Comparison of ENCODE assay signal across 8 cellular contexts in genomic region chr1:225656259-225656655, GRCh38. TPM values are rescaled to one million over a fixed set of nuclear protein-coding genes. Genes with fewer than 3 reads are reported as not detected.
DNase-seq lines count a peak whose midpoint lies in the region; ATAC-seq and TF ChIP-seq lines count a peak whose summit lies in the region.
"Not testable (repeated sequence)": the region's sequence is repeated elsewhere in the genome, so short reads cannot be mapped to it uniquely, and the experiment has no call there.
"Had no signal": no experiment of that assay in that cellular context is flagged by ENCODE, and none has a peak within 500 bp of the region (broad histone marks: within the 10 kb centered on the region; RNA-seq: fewer than 3 reads in every experiment).

No MANE protein-coding gene starts in this region.

- not testable (repeated sequence) for H2AFZ ChIP-seq in fibroblast of lung (ENCODE audit: low read length)

- CTCF ChIA-PET in CD4-positive, alpha-beta T cell (lab: Charles Lee), result not testable (repeated sequence)
- CTCF ChIA-PET in RWPE1 (lab: Yijun Ruan, JAX), result interaction anchor here (0.6 to 2.4 kb wide), 5 partner anchors 32 to 181 kb away, joined by 3 to 12 read pairs (median 5); no protein-coding TSS in a partner anchor
- CTCF ChIA-PET in MCF 10A (lab: Yijun Ruan, JAX), result interaction anchor here (0.6 to 7.8 kb wide), 10 partner anchors 11 to 181 kb away, joined by 3 to 68 read pairs (median 6); partner anchors contain the start of gene SRP9

- not testable (repeated sequence) for H3K36me3 Mint-ChIP-seq in CD4-positive, alpha-beta T cell (ENCODE audit: low read depth); mesothelial cell of epicardium
- peaks cover 15% of the 10 kb centered on the region for H3K36me3 Mint-ChIP-seq in MCF 10A (ENCODE audit: insufficient read depth, unreplicated experiment)

- H3K4me2 ChIP-seq in fibroblast of lung (ENCODE audit: extremely low read depth, insufficient read depth, low read length), result peak overlapping the region; percentile 87

- not testable (repeated sequence) for H3K36me3 ChIP-seq in fibroblast of lung (ENCODE audit: control insufficient read depth, insufficient read depth, low read length); prostate gland; stomach smooth muscle (ENCODE audit: control insufficient read depth in 2 of 2, insufficient read depth in 2 of 2, low read length in 2 of 2)

- not testable (repeated sequence) for H4K20me1 ChIP-seq in fibroblast of lung (ENCODE audit: control insufficient read depth, extremely low read depth, insufficient read depth, low read length)

- not testable (repeated sequence) for H3K4me3 ChIP-seq in fibroblast of lung (replicated peaks in 1 of 4; ENCODE audit: control extremely low read depth in 1 of 4, insufficient read depth in 1 of 4, low read depth in 3 of 4, low read length in 4 of 4); prostate gland; stomach smooth muscle (ENCODE audit: low read length in 2 of 2)

- BruUV-seq in MCF 10A (replicated peaks; lab: Mats Ljungman, UMichigan), result not testable (repeated sequence)

- H3K27ac ChIP-seq in CD4-positive, alpha-beta T cell (ENCODE audit: low read depth, low read length), result not testable (repeated sequence)
- peak overlapping the region; percentile 88 for H3K27ac ChIP-seq in RWPE1
- H3K27ac ChIP-seq in fibroblast of lung (ENCODE audit: insufficient read depth, low read length), result peak overlapping the region; percentile 78
- peak overlapping the region; percentile 96 to 97 for H3K27ac ChIP-seq in prostate gland
- peak overlapping the region; percentile 64 for H3K27ac ChIP-seq in stomach smooth muscle (ENCODE audit: low read length)

- not testable (repeated sequence) for ATAC-seq in CD4-positive, alpha-beta T cell (ENCODE audit: poor library complexity)

- POLR2A ChIA-PET in CD4-positive, alpha-beta T cell (lab: Charles Lee), result interaction anchor here (0.6 kb wide), 1 partner anchor 542 kb away, joined by 3 read pairs; no protein-coding TSS in a partner anchor
- POLR2A ChIA-PET in RWPE1 (lab: Yijun Ruan, JAX; ENCODE audit: low non-redundant PET), result not testable (repeated sequence)
- POLR2A ChIA-PET in MCF 10A (lab: Yijun Ruan, JAX), result interaction anchor here (0.6 to 10.7 kb wide), 37 partner anchors 12 to 407 kb away, joined by 3 to 243 read pairs (median 7); partner anchors contain the start of genes EPHX1, H3-3A, PYCR2 and SRP9

- peak overlapping the region; percentile 23 for H3K4me3 Mint-ChIP-seq in CD4-positive, alpha-beta T cell
- not testable (repeated sequence) for H3K4me3 Mint-ChIP-seq in MCF 10A (ENCODE audit: unreplicated experiment); mesothelial cell of epicardium

- peaks cover 15% of the 10 kb centered on the region for H3K4me1 Mint-ChIP-seq in CD4-positive, alpha-beta T cell (ENCODE audit: low read depth)
- H3K4me1 Mint-ChIP-seq in MCF 10A (ENCODE audit: insufficient read depth, unreplicated experiment) (peaks cover 41% of the 10 kb centered on the region), mesothelial cell of epicardium (peaks cover 36% of the 10 kb centered on the region)

- intact Hi-C loops in CD4-positive, alpha-beta T cell (cut with DNase I, micrococcal nuclease); prostate gland (cut with DNase I): not testable (repeated sequence)
- intact Hi-C loops in MCF 10A (cut with micrococcal nuclease), result loop anchor here (5.0 kb wide), 2 partner anchors 46 to 406 kb away; partner anchors contain the start of gene H3-3A

- H3K4me1 ChIP-seq in fibroblast of lung (ENCODE audit: control insufficient read depth, extremely low read depth, insufficient read depth, low read length) (peaks cover 21% of the 10 kb centered on the region), stomach smooth muscle (ENCODE audit: control insufficient read depth, insufficient read depth, low read length) (peaks cover 27% of the 10 kb centered on the region)
- not testable (repeated sequence) for H3K4me1 ChIP-seq in prostate gland (replicated peaks)

- not testable (repeated sequence) for TF ChIP-seq POLR2A in prostate gland (IDR thresholded peaks at IDR 0.05)

- peaks cover 11% of the 10 kb centered on the region for H3K27me3 ChIP-seq in CD4-positive, alpha-beta T cell (ENCODE audit: control insufficient read depth, insufficient read depth, low read length)
- H3K27me3 ChIP-seq in fibroblast of lung (ENCODE audit: control insufficient read depth, insufficient read depth, low read length); prostate gland (replicated peaks; ENCODE audit: insufficient read depth); stomach smooth muscle (ENCODE audit: control insufficient read depth in 1 of 2, insufficient read depth in 2 of 2, low read length in 2 of 2): not testable (repeated sequence)

- TF ChIP-seq CTCF in CD4-positive, alpha-beta T cell (IDR thresholded peaks at IDR 0.05); RWPE1 (conservative IDR thresholded peaks at IDR 0.05; ENCODE audit: low read depth); MCF 10A (IDR thresholded peaks at IDR 0.05; ENCODE audit: unreplicated experiment); fibroblast of lung (conservative IDR thresholded peaks at IDR 0.05 in 1 of 2, IDR thresholded peaks at IDR 0.05 in 1 of 2; ENCODE audit: low read depth in 1 of 2, low read length in 2 of 2); mesothelial cell of epicardium (IDR thresholded peaks at IDR 0.05; ENCODE audit: unreplicated experiment); prostate gland (IDR thresholded peaks at IDR 0.05): not testable (repeated sequence)

- not testable (repeated sequence) for H3K9me3 ChIP-seq in CD4-positive, alpha-beta T cell (ENCODE audit: control insufficient read depth, low read length); fibroblast of lung (ENCODE audit: control insufficient read depth, insufficient read depth, low read depth, low read length); prostate gland; stomach smooth muscle (ENCODE audit: control insufficient read depth in 2 of 2, low read length in 2 of 2)

- peaks cover 17% of the 10 kb centered on the region for H3K27me3 Mint-ChIP-seq in CD4-positive, alpha-beta T cell
- not testable (repeated sequence) for H3K27me3 Mint-ChIP-seq in MCF 10A (ENCODE audit: insufficient read depth, unreplicated experiment); mesothelial cell of epicardium (ENCODE audit: low read depth)

- H3K9ac ChIP-seq in fibroblast of lung (ENCODE audit: insufficient read depth, low read length); stomach smooth muscle (ENCODE audit: low read length in 2 of 2): not testable (repeated sequence)

- WGBS in prostate gland, result 86% methylated on average over 3 of the region's 3 CpGs

- H3K79me2 ChIP-seq in fibroblast of lung (ENCODE audit: control insufficient read depth, insufficient read depth, low read length), result peaks cover 15% of the 10 kb centered on the region

- H3K27ac Mint-ChIP-seq in CD4-positive, alpha-beta T cell, result not testable (repeated sequence)
- H3K27ac Mint-ChIP-seq in MCF 10A (ENCODE audit: low read depth, unreplicated experiment) (peak overlapping the region; percentile 94), mesothelial cell of epicardium (peak overlapping the region; percentile 93)

- DNase-seq in CD4-positive, alpha-beta T cell; RWPE1 (ENCODE audit: low spot score); MCF 10A (ENCODE audit: unreplicated experiment); fibroblast of lung (ENCODE audit: low read depth in 2 of 2); mesothelial cell of epicardium (ENCODE audit: low spot score in 2 of 2, unreplicated experiment in 2 of 2); prostate gland (ENCODE audit: low spot score): not testable (repeated sequence)

- H3K9me3 Mint-ChIP-seq in CD4-positive, alpha-beta T cell; MCF 10A (ENCODE audit: unreplicated experiment); mesothelial cell of epicardium: not testable (repeated sequence)

RNA-seq across cellular contexts. Expression of gene ENAH, which starts 3.3 kb away (rescaled TPM):
- not detected for total RNA-seq in CD4-positive, alpha-beta T cell
- total RNA-seq in MCF 10A (2022), result 346 and 420 TPM in 2 replicates
- total RNA-seq in fibroblast of lung, result 85.0 and 93.7 TPM in 2 replicates
- 153 and 210 TPM in 2 replicates for polyA plus RNA-seq in fibroblast of lung
- 103 and 145 TPM in 2 replicates for polyA plus RNA-seq in fibroblast of lung (2012)
- 31.8 and 38.8 TPM in 2 replicates for polyA minus RNA-seq in fibroblast of lung (ENCODE audit: low replicate concordance)
- 137 to 144 TPM (median 140 TPM) in 3 replicates for total RNA-seq in mesothelial cell of epicardium
- 10 to 100 TPM; 36.4 to 93.6 TPM for total RNA-seq in prostate gland
- total RNA-seq: natural killer cell had no signal

Comparison
In these comparisons a context has a peak if more than half of its experiments do, and no peak if none do; other contexts are left out.
1. RNA of gene ENAH, which starts 3.3 kb away (total RNA-seq): 346 to 420 TPM in MCF 10A, 137 to 144 TPM in mesothelial cell of epicardium, 36.4 to 93.6 TPM in prostate gland and 85.0 to 93.7 TPM in fibroblast of lung; not detected in CD4-positive, alpha-beta T cell; every median in the first group is over 10 times any median in the second.